18 cellular contexts compared by ENCODE assay signal in the genomic region with DNA sequence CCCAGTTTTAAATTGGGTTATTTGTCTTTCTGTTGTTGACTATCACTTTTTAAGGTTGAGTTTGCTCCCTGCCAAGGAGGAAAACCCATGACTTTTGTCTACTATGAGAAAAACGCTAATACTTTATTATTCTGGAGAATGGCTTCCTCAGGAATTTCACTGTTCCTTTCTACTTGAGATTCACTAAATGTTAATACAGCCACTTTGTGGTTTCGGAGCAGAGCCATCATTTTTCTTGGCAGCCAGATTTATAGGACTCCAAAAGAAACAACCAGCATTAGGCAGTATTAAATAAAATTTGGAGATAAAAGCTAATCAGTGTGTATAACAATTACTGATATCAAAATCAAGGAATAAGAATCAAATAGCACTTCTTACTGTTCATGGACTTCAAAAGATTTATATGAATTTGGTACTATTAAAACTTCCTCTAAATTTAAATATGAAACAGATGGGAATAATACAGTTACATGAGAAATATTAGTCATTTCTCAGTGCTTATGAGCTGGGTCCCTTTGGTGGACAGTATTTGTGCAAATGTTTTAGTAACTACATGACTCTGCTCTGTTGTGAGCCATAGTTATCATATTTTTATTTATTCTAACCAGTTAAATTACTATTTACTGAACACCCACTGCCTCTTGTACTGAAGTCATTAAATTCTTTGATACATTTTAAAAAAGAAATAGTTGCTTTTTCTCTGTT.
"Had no signal": no experiment of that assay in that cellular context is flagged by ENCODE, and none has a peak within 500 bp of the region (broad histone marks: within the 10 kb centered on the region; RNA-seq: fewer than 3 reads in every experiment).

No MANE protein-coding gene starts in this region.

- H3K27me3 ChIP-seq: neutrophil, transverse colon had no signal

- DNase-seq: activated CD4-positive, alpha-beta T cell treated with anti-CD3 and anti-CD28 coated beads for 36 hours; activated CD8-positive, alpha-beta memory T cell treated with anti-CD3 and anti-CD28 coated beads, Interleukin-2, amount 50 U/mL, for 4 hours; activated CD8-positive, alpha-beta T cell treated with anti-CD3 and anti-CD28 coated beads for 36 hours; activated gamma-delta T cell treated with Interleukin-2 at 50 U/mL for 16 hours; activated naive CD8-positive, alpha-beta T cell treated with anti-CD3 and anti-CD28 coated beads, Interleukin-2, amount 10 ng/mL, durations not matched to agents 7 days and 5 days; activated T-cell treated with anti-CD3 and anti-CD28 coated beads, Interleukin-2, amount 50 U/mL, for 72 hours; anterior cingulate cortex; effector CD4-positive, alpha-beta T cell; glutamatergic neuron; left colon; naive thymus-derived CD8-positive, alpha-beta T cell; T-helper 9 cell; transverse colon had no signal

- H3K27ac Mint-ChIP-seq: activated CD4-positive, alpha-beta T cell treated with anti-CD3 and anti-CD28 coated beads for 36 hours; activated CD8-positive, alpha-beta T cell treated with anti-CD3 and anti-CD28 coated beads for 36 hours; activated naive CD8-positive, alpha-beta T cell treated with anti-CD3 and anti-CD28 coated beads, Interleukin-2, amount 10 ng/mL, durations not matched to agents 7 days and 5 days; activated T-cell treated with anti-CD3 and anti-CD28 coated beads, Interleukin-2, amount 50 U/mL, for 72 hours; naive thymus-derived CD8-positive, alpha-beta T cell; stimulated activated effector memory CD8-positive, alpha-beta T cell treated with anti-CD3 and anti-CD28 coated beads, Interleukin-12 subunit alpha, Interleukin-12 subunit beta, amount 100 ng/mL, for 72 hours had no signal

- H3K4me1 ChIP-seq: transverse colon had no signal

- ATAC-seq: activated CD4-positive, alpha-beta T cell treated with anti-CD3 and anti-CD28 coated beads for 36 hours; activated CD8-positive, alpha-beta T cell treated with anti-CD3 and anti-CD28 coated beads for 36 hours; activated T-cell treated with anti-CD3 and anti-CD28 coated beads, Interleukin-2, amount 50 U/mL, for 72 hours; left colon; naive thymus-derived CD8-positive, alpha-beta T cell; stimulated activated effector memory CD8-positive, alpha-beta T cell treated with anti-CD3 and anti-CD28 coated beads, Interleukin-12 subunit alpha, Interleukin-12 subunit beta, amount 100 ng/mL, for 72 hours had no signal

- H3K27ac ChIP-seq: coronary artery, neutrophil, transverse colon, VCaP had no signal

- H3K4me3 ChIP-seq: coronary artery, lung, transverse colon had no signal

- H3K9me3 Mint-ChIP-seq: stimulated activated effector memory CD8-positive, alpha-beta T cell treated with anti-CD3 and anti-CD28 coated beads, Interleukin-12 subunit alpha, Interleukin-12 subunit beta, amount 100 ng/mL, for 72 hours had no signal

- H3K9me3 ChIP-seq: neutrophil, transverse colon had no signal

- H3K4me1 Mint-ChIP-seq: activated CD4-positive, alpha-beta T cell treated with anti-CD3 and anti-CD28 coated beads for 36 hours; activated naive CD8-positive, alpha-beta T cell treated with anti-CD3 and anti-CD28 coated beads, Interleukin-2, amount 10 ng/mL, durations not matched to agents 7 days and 5 days; naive thymus-derived CD8-positive, alpha-beta T cell; stimulated activated effector memory CD8-positive, alpha-beta T cell treated with anti-CD3 and anti-CD28 coated beads, Interleukin-12 subunit alpha, Interleukin-12 subunit beta, amount 100 ng/mL, for 72 hours had no signal

- H3K36me3 ChIP-seq: transverse colon had no signal

- H3K4me3 Mint-ChIP-seq: activated CD4-positive, alpha-beta T cell treated with anti-CD3 and anti-CD28 coated beads for 36 hours; activated CD8-positive, alpha-beta T cell treated with anti-CD3 and anti-CD28 coated beads for 36 hours; activated naive CD8-positive, alpha-beta T cell treated with anti-CD3 and anti-CD28 coated beads, Interleukin-2, amount 10 ng/mL, durations not matched to agents 7 days and 5 days; activated T-cell treated with anti-CD3 and anti-CD28 coated beads, Interleukin-2, amount 50 U/mL, for 72 hours; naive thymus-derived CD8-positive, alpha-beta T cell; stimulated activated effector memory CD8-positive, alpha-beta T cell treated with anti-CD3 and anti-CD28 coated beads, Interleukin-12 subunit alpha, Interleukin-12 subunit beta, amount 100 ng/mL, for 72 hours had no signal

- H3K27me3 Mint-ChIP-seq: activated CD4-positive, alpha-beta T cell treated with anti-CD3 and anti-CD28 coated beads for 36 hours; activated CD8-positive, alpha-beta T cell treated with anti-CD3 and anti-CD28 coated beads for 36 hours; activated naive CD8-positive, alpha-beta T cell treated with anti-CD3 and anti-CD28 coated beads, Interleukin-2, amount 10 ng/mL, durations not matched to agents 7 days and 5 days; naive thymus-derived CD8-positive, alpha-beta T cell had no signal
